Comparison of ENCODE assay signal across 1 cellular context in the genomic region with DNA sequence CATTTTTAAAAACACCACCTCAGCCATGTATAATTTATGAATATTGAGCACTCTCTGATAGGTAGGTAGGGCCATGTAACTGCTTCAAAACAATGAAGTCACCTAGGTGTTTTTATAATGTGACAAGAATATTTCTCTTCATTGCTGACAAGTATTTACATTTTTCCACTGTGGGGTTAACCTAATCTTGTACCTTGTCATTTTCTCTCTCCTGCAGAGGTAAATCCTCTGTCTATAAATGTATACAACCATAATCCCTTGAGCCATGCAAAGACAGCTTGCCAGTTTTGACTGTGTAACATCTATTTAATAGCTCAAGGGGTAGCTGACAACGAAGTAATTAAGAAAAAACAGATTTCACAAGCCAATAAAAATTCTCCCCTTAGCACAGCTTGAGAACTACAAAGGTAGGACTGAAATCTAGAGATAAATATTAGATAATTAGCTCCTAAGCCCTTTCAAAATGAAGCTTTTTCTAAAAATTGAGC.
TF ChIP-seq lines count a peak whose summit lies in the region.

No MANE protein-coding gene starts in this region.

TF ChIP-seq in K562, 482 proteins besides CTCF, POLR2A, EP300 and RAD21 (continued from another document):
- TF ChIP-seq, protein P1, sequence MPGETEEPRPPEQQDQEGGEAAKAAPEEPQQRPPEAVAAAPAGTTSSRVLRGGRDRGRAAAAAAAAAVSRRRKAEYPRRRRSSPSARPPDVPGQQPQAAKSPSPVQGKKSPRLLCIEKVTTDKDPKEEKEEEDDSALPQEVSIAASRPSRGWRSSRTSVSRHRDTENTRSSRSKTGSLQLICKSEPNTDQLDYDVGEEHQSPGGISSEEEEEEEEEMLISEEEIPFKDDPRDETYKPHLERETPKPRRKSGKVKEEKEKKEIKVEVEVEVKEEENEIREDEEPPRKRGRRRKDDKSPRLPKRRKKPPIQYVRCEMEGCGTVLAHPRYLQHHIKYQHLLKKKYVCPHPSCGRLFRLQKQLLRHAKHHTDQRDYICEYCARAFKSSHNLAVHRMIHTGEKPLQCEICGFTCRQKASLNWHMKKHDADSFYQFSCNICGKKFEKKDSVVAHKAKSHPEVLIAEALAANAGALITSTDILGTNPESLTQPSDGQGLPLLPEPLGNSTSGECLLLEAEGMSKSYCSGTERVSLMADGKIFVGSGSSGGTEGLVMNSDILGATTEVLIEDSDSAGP (CRISPR knock-in tag; IDR thresholded peaks at IDR 0.05): no peak
- no peak for TF ChIP-seq TRIM24 (IDR thresholded peaks at IDR 0.05)
- no peak for TF ChIP-seq NCOA2 (IDR thresholded peaks at IDR 0.05; ENCODE audit: partially characterized antibody in 2 of 2)
